In genomic region chr6:489001-489400, GRCh38 we compare ENCODE assay signal across 21 cellular contexts.
DNase-seq lines count a peak whose midpoint lies in the region; ATAC-seq and TF ChIP-seq lines count a peak whose summit lies in the region.
"Had no signal": no experiment of that assay in that cellular context is flagged by ENCODE, and none has a peak within 500 bp of the region (broad histone marks: within the 10 kb centered on the region; RNA-seq: fewer than 3 reads in every experiment).

No MANE protein-coding gene starts in this region.

- ATAC-seq in activated T-cell treated with anti-CD3 and anti-CD28 coated beads, Interleukin-2, amount 50 U/mL, for 4 hours: peak in 1 of 2 donors; percentile 2
- ATAC-seq in activated naive CD4-positive, alpha-beta T cell treated with anti-CD3 and anti-CD28 coated beads, Interleukin-2, amount 50 U/mL, for 72 hours: peak in 1 of 2 donors; percentile 3
- no peak for ATAC-seq in foreskin keratinocyte
- ATAC-seq in GM18909 (IDR thresholded peaks at IDR 0.05; ENCODE audit: poor library complexity, unreplicated experiment): no peak
- ATAC-seq: GM23338, left lobe of liver, PC-3 had no signal

- WGBS in spleen, 5 donors: 47 to 73% (median 64%) methylated on average over 4 of the region's 4 CpGs

- peaks cover 0 to 65% (median 15%) of the 10 kb centered on the region in 6 donors for H3K36me3 ChIP-seq in spleen

- intact Hi-C loops in spleen (cut with DNase I; ENCODE audit: low total_unique reads): no loop called here

- H3K27ac ChIP-seq in spleen: peak overlapping the region in 6 of 8 donors; percentile 17 to 59 (median 56)
- H3K27ac ChIP-seq in foreskin keratinocyte: no peak overlapping the region
- H3K27ac ChIP-seq: epithelial cell of prostate, SJSA1 had no signal

- H3K27ac Mint-ChIP-seq in IgD-negative memory B cell: peak overlapping the region; percentile 83 to 96 (median 95)
- H3K27ac Mint-ChIP-seq in activated naive CD4-positive, alpha-beta T cell treated with anti-CD3 and anti-CD28 coated beads, Interleukin-2, amount 50 U/mL, for 72 hours: peak overlapping the region; percentile 96 to 98
- H3K27ac Mint-ChIP-seq: brain, GM23338 had no signal

- peaks cover 11 to 59% (median 34%) of the 10 kb centered on the region in 6 donors for H3K4me1 ChIP-seq in spleen
- no peaks in the 10 kb centered on the region for H3K4me1 ChIP-seq in foreskin keratinocyte
- H3K4me1 ChIP-seq: SJSA1 had no signal

- no peak overlapping the region for H3K4me3 ChIP-seq in spleen
- H3K4me3 ChIP-seq: GM23338, SJSA1 had no signal

- H3K27me3 ChIP-seq in spleen (replicated peaks in 1 of 7) (no peaks in the 10 kb centered on the region), foreskin keratinocyte (no peaks in the 10 kb centered on the region)
- H3K27me3 ChIP-seq: SJSA1 had no signal

- peak overlapping the region; percentile 49 for H3K4me3 Mint-ChIP-seq in activated T-cell treated with anti-CD3 and anti-CD28 coated beads, Interleukin-2, amount 50 U/mL, for 4 hours
- peak overlapping the region in 3 of 4 donors; percentile 50 to 76 (median 58) for H3K4me3 Mint-ChIP-seq in IgD-negative memory B cell
- H3K4me3 Mint-ChIP-seq: brain, GM23338 had no signal

- H3K4me1 Mint-ChIP-seq in activated T-cell treated with anti-CD3 and anti-CD28 coated beads, Interleukin-2, amount 50 U/mL, for 4 hours (ENCODE audit: low read depth): peaks cover 79% of the 10 kb centered on the region
- peaks cover 31 to 48% (median 34%) of the 10 kb centered on the region in 3 donors for H3K4me1 Mint-ChIP-seq in IgD-negative memory B cell
- H3K4me1 Mint-ChIP-seq: brain, GM23338 had no signal

- H3K27me3 Mint-ChIP-seq in activated T-cell treated with anti-CD3 and anti-CD28 coated beads, Interleukin-2, amount 50 U/mL, for 4 hours (ENCODE audit: low read depth): no peaks in the 10 kb centered on the region
- no peaks in the 10 kb centered on the region for H3K27me3 Mint-ChIP-seq in IgD-negative memory B cell
- H3K27me3 Mint-ChIP-seq: brain had no signal

- no peak for TF ChIP-seq CTCF in spleen (IDR thresholded peaks at IDR 0.05 in 8 of 11, conservative IDR thresholded peaks at IDR 0.05 in 3 of 11)
- TF ChIP-seq CTCF in foreskin keratinocyte (conservative IDR thresholded peaks at IDR 0.05): no peak

- H3K9me3 Mint-ChIP-seq in activated T-cell treated with anti-CD3 and anti-CD28 coated beads, Interleukin-2, amount 50 U/mL, for 4 hours: no peaks in the 10 kb centered on the region
- H3K9me3 Mint-ChIP-seq in IgD-negative memory B cell: no peaks in the 10 kb centered on the region
- peaks cover 0 to 2% of the 10 kb centered on the region in 2 donors for H3K9me3 Mint-ChIP-seq in activated naive CD4-positive, alpha-beta T cell treated with anti-CD3 and anti-CD28 coated beads, Interleukin-2, amount 50 U/mL, for 72 hours

- TF ChIP-seq POLR2A in spleen (IDR thresholded peaks at IDR 0.05): no peak

- H3K36me3 Mint-ChIP-seq in activated T-cell treated with anti-CD3 and anti-CD28 coated beads, Interleukin-2, amount 50 U/mL, for 4 hours (ENCODE audit: insufficient read depth): peaks cover 33% of the 10 kb centered on the region
- peaks cover 3% of the 10 kb centered on the region for H3K36me3 Mint-ChIP-seq in IgD-negative memory B cell
- H3K36me3 Mint-ChIP-seq in activated naive CD4-positive, alpha-beta T cell treated with anti-CD3 and anti-CD28 coated beads, Interleukin-2, amount 50 U/mL, for 72 hours: peaks cover 38 to 66% of the 10 kb centered on the region in 2 donors

- no peak for DNase-seq in activated T-cell treated with anti-CD3 and anti-CD28 coated beads, Interleukin-2, amount 50 U/mL, for 4 hours
- DNase-seq in activated T-cell treated with anti-CD3 and anti-CD28 coated beads, Interleukin-2, amount 50 U/mL, for 48 hours: no peak
- DNase-seq in activated naive CD4-positive, alpha-beta T cell treated with anti-CD3 and anti-CD28 coated beads, Interleukin-2, amount 50 U/mL, for 72 hours (ENCODE audit: low spot score in 2 of 2): no peak
- DNase-seq in spleen: no peak
- no peak for DNase-seq in HuH-7 (ENCODE audit: low spot score)
- no peak for DNase-seq in foreskin keratinocyte
- DNase-seq: ACHN; activated CD4-positive, alpha-beta T cell treated with anti-CD3 and anti-CD28 coated beads for 48 hours; activated gamma-delta T cell; KBM-7; NCI-H1092 treated with DMSO at 0.1 percent for 48 hours; NCI-H69; nucleus accumbens; PC-3 had no signal

- H3K9me3 ChIP-seq in spleen: no peaks in the 10 kb centered on the region
- H3K9me3 ChIP-seq: SJSA1 had no signal
